In the genomic region with DNA sequence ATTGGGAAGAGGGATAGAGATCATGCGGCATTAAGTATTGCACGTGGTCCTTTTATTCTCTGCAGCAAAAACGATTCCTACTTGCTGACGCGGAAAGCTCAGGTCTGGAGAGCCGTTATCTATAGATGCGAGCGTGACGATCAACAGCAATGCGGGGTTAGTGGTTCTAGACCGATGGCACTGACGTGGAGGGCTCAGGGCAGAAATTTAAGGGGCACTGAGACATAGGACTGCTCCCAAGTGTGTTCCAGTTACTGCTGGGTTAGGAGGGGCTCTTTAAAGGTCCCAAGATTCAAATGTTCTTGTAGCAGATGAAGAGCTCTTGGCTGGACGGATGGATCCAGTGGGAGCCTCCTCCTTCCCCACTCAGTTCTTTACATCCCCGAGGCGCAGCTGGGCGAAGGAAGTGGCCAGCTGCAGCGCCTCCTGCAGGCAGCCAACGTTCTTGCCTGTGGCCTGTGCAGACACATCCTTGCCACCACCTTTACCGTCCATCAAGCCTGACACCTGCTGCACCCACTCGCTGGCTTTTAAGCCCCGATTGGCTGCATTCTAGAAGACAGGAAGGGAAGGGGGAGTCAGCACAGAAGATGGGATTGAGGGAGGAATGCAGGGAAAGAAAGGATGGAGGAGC, we compare ENCODE assay signal across 8 cellular contexts. TPM values are rescaled to one million over a fixed set of nuclear protein-coding genes. Genes with fewer than 3 reads are reported as not detected.
DNase-seq lines count a peak whose midpoint lies in the region; ATAC-seq, FAIRE-seq and TF ChIP-seq lines count a peak whose summit lies in the region.

No MANE protein-coding gene starts in this region.

- H3K4me1 ChIP-seq in left ventricle myocardium inferior (peaks cover 28% of the 10 kb centered on the region), RWPE2 (ENCODE audit: insufficient read depth, poor library complexity, severe bottlenecking) (peaks cover 7% of the 10 kb centered on the region), endothelial cell of umbilical vein (ENCODE audit: control insufficient read depth, extremely low read depth, insufficient read depth, low read length) (peaks cover 3% of the 10 kb centered on the region), stomach (peaks cover 14 to 40% (median 20%) of the 10 kb centered on the region in 4 donors)

- TF ChIP-seq CTCF in left ventricle myocardium inferior (IDR thresholded peaks at IDR 0.05; ENCODE audit: borderline replicate concordance) (no peak), RWPE2 (IDR thresholded peaks at IDR 0.05; ENCODE audit: poor library complexity, severe bottlenecking) (peak; percentile 5), endothelial cell of umbilical vein (IDR thresholded peaks at IDR 0.05; ENCODE audit: extremely low read depth in 1 of 2, insufficient read depth in 1 of 2, low read depth in 1 of 2, low read length in 2 of 2) (peak; percentile 40 to 63), stomach (IDR thresholded peaks at IDR 0.05) (no peak)

- H3K4me3 ChIP-seq in left ventricle myocardium inferior, result no peak overlapping the region
- H3K4me3 ChIP-seq in RWPE2 (ENCODE audit: severe bottlenecking), result no peak overlapping the region
- H3K4me3 ChIP-seq in endothelial cell of umbilical vein (replicated peaks in 1 of 3; ENCODE audit: insufficient read depth in 1 of 3, low read depth in 1 of 3, low read length in 3 of 3), result no peak overlapping the region
- no peak overlapping the region for H3K4me3 ChIP-seq in stomach

- H3K79me2 ChIP-seq in endothelial cell of umbilical vein (ENCODE audit: control insufficient read depth, insufficient read depth, low read length), result peaks cover 26% of the 10 kb centered on the region

- intact Hi-C loops in left ventricle myocardium inferior (cut with micrococcal nuclease), result no loop called here
- intact Hi-C loops in Right ventricle myocardium superior (cut with DNase I), result no loop called here
- intact Hi-C loops in endothelial cell of umbilical vein (cut with micrococcal nuclease), result loop anchor here (1.0 kb wide), 2 partner anchors 87 to 273 kb away; no protein-coding TSS in a partner anchor
- intact Hi-C loops in stomach (cut with DNase I; ENCODE audit: low total_unique reads), result loop anchor here (10.0 kb wide), 1 partner anchor 98 kb away; no protein-coding TSS in a partner anchor

- WGBS in stomach, 5 donors, result 81 to 91% (median 90%) methylated on average over 21 of the region's 21 CpGs

- H3K9ac ChIP-seq in endothelial cell of umbilical vein (replicated peaks; ENCODE audit: extremely low read depth, insufficient read depth, low read length), result no peak overlapping the region

- H4K20me1 ChIP-seq in endothelial cell of umbilical vein (replicated peaks; ENCODE audit: control insufficient read depth, extremely low read depth, insufficient read depth, low read length), result no peaks in the 10 kb centered on the region

- CTCF ChIA-PET in endothelial cell of umbilical vein (lab: Charles Lee), result interaction anchor here (1.0 to 1.9 kb wide), 7 partner anchors 11 to 93 kb away, joined by 3 to 12 read pairs (median 6); partner anchors contain the start of gene AARS1

- dilution Hi-C loops in endothelial cell of umbilical vein (cut with MboI; ENCODE audit: extremely low pct_ligation_motif_present, low sequenced_read_pairs), result no loop called here

- H3K27me3 ChIP-seq in left ventricle myocardium inferior (ENCODE audit: low read depth), result no peaks in the 10 kb centered on the region
- no peaks in the 10 kb centered on the region for H3K27me3 ChIP-seq in RWPE2 (ENCODE audit: insufficient read depth, poor library complexity, severe bottlenecking)
- H3K27me3 ChIP-seq in endothelial cell of umbilical vein (ENCODE audit: control insufficient read depth in 2 of 2, insufficient read depth in 2 of 2, low read length in 2 of 2), result no peaks in the 10 kb centered on the region
- no peaks in the 10 kb centered on the region for H3K27me3 ChIP-seq in stomach

- no peak overlapping the region for H2AFZ ChIP-seq in endothelial cell of umbilical vein (ENCODE audit: low read depth, low read length)

- H3K36me3 ChIP-seq in left ventricle myocardium inferior (peaks cover 64% of the 10 kb centered on the region), RWPE2 (ENCODE audit: low read depth) (peaks cover 65% of the 10 kb centered on the region), endothelial cell of umbilical vein (ENCODE audit: control insufficient read depth in 2 of 2, extremely low read depth in 1 of 2, insufficient read depth in 2 of 2, low read length in 2 of 2) (peaks cover 10 to 40% of the 10 kb centered on the region in 2 experiments), stomach (peaks cover 48 to 64% (median 55%) of the 10 kb centered on the region in 4 donors)

- H3K9me3 ChIP-seq in left ventricle myocardium inferior (replicated peaks) (no peaks in the 10 kb centered on the region), RWPE2 (ENCODE audit: severe bottlenecking) (no peaks in the 10 kb centered on the region), endothelial cell of umbilical vein (replicated peaks; ENCODE audit: control insufficient read depth, insufficient read depth, low read length) (no peaks in the 10 kb centered on the region), stomach (no peaks in the 10 kb centered on the region)

- no peak for FAIRE-seq in endothelial cell of umbilical vein (lab: Jason Lieb, UNC)

- no TSS peak for BruUV-seq in endothelial cell of umbilical vein (replicated peaks; lab: Mats Ljungman, UMichigan)

- DNase-seq in left ventricle myocardium inferior (no peak), Right ventricle myocardium superior (no peak), RWPE2 (ENCODE audit: low spot score) (no peak), endothelial cell of umbilical vein (ENCODE audit: low read depth, low spot score) (no peak), stomach (no peak), EL (no peak), globus pallidus (ENCODE audit: low spot score) (no peak), NOMO-1 treated with dmso at 0.1 percent for 144 hours (lab: John Stamatoyannopoulos, UW; ENCODE audit: unreplicated experiment) (no peak)

- TF ChIP-seq POLR2A in endothelial cell of umbilical vein (IDR thresholded peaks at IDR 0.05; ENCODE audit: low read depth, low read length) (no peak), stomach (IDR thresholded peaks at IDR 0.05) (no peak)

- H3K27ac ChIP-seq in left ventricle myocardium inferior (replicated peaks) (peak overlapping the region; percentile 92), RWPE2 (ENCODE audit: poor library complexity, severe bottlenecking) (peak overlapping the region; percentile 72), endothelial cell of umbilical vein (ENCODE audit: insufficient read depth, low read depth, low read length) (no peak overlapping the region), stomach (peak overlapping the region in 3 of 5 donors; percentile 85 to 95 (median 89))

- no peaks in the 10 kb centered on the region for H3K9me1 ChIP-seq in endothelial cell of umbilical vein (replicated peaks; ENCODE audit: control insufficient read depth, extremely low read depth, insufficient read depth, low read length)

- ATAC-seq in Right ventricle myocardium superior (ENCODE audit: poor library complexity) (no peak), RWPE2 (ENCODE audit: low read depth) (no peak)

- POLR2A ChIA-PET in endothelial cell of umbilical vein (lab: Charles Lee), result no interaction called here

- TF ChIP-seq EP300 in stomach (IDR thresholded peaks at IDR 0.05), result no peak

- no peak overlapping the region for H3K4me2 ChIP-seq in endothelial cell of umbilical vein (ENCODE audit: insufficient read depth, low read length)

TF ChIP-seq in endothelial cell of umbilical vein, 7 proteins besides CTCF, POLR2A, EP300 and RAD21 (continues in another document):
- TF ChIP-seq EZH2 (IDR thresholded peaks at IDR 0.05; ENCODE audit: borderline replicate concordance, low read depth, low read length, severe bottlenecking) (no peak), MYC (IDR thresholded peaks at IDR 0.05; ENCODE audit: low read depth, low read length) (no peak)

RNA-seq across cellular contexts. Expression of gene EXOSC6, which starts 0.7 kb away (rescaled TPM):
- total RNA-seq in left ventricle myocardium inferior (11.3 TPM), Right ventricle myocardium superior (10.7 TPM), endothelial cell of umbilical vein (29.2 and 30.6 TPM in 2 replicates), stomach (10 to 100 TPM; 20.1 to 45.2 (median 30.3) TPM)
- polyA plus RNA-seq in endothelial cell of umbilical vein (11.6 and 12.6 TPM in 2 replicates), stomach (1 to 10 TPM; 7.0 to 8.8 (median 7.2) TPM)
- polyA plus RNA-seq in endothelial cell of umbilical vein (2011; cell fraction: cytosol; rRNA removed), result 10.8 and 10.9 TPM in 2 replicates
- 8.4 and 10.0 TPM in 2 replicates for polyA plus RNA-seq in endothelial cell of umbilical vein (2011; cell fraction: nucleus; rRNA removed)
- 6.7 and 7.4 TPM in 2 replicates for polyA plus RNA-seq in endothelial cell of umbilical vein (2012)
- polyA minus RNA-seq in endothelial cell of umbilical vein, result 10.3 and 12.3 TPM in 2 replicates
- 16.2 TPM for polyA minus RNA-seq in endothelial cell of umbilical vein (2011; cell fraction: cytosol; rRNA and poly(A)+ RNA removed)
- polyA minus RNA-seq in endothelial cell of umbilical vein (2011; cell fraction: nucleus; rRNA and poly(A)+ RNA removed), result 8.8 and 11.3 TPM in 2 replicates

RNA-seq across cellular contexts. Expression of gene AARS1, which starts 36.8 kb away (rescaled TPM):
- total RNA-seq in left ventricle myocardium inferior (61.0 TPM), Right ventricle myocardium superior (59.7 TPM), endothelial cell of umbilical vein (109 and 110 TPM in 2 replicates), stomach (100 to 1,000 TPM in 1 of 5 donors, 10 to 100 TPM in 4; 49.2 to 143 (median 61.9) TPM)
- polyA plus RNA-seq in endothelial cell of umbilical vein (58.9 and 71.3 TPM in 2 replicates), stomach (10 to 100 TPM; 26.7 to 35.7 (median 34.6) TPM)
- polyA plus RNA-seq in endothelial cell of umbilical vein (2011; cell fraction: cytosol; rRNA removed), result 82.0 and 84.3 TPM in 2 replicates
- 115 and 118 TPM in 2 replicates for polyA plus RNA-seq in endothelial cell of umbilical vein (2011; cell fraction: nucleus; rRNA removed)
- 99.2 and 104 TPM in 2 replicates for polyA plus RNA-seq in endothelial cell of umbilical vein (2012)
- polyA minus RNA-seq in endothelial cell of umbilical vein, result 116 and 125 TPM in 2 replicates
- 144 TPM for polyA minus RNA-seq in endothelial cell of umbilical vein (2011; cell fraction: cytosol; rRNA and poly(A)+ RNA removed)
- 42.4 and 56.3 TPM in 2 replicates for polyA minus RNA-seq in endothelial cell of umbilical vein (2011; cell fraction: nucleus; rRNA and poly(A)+ RNA removed)

RNA-seq across cellular contexts. Expression of gene DDX19B, which starts 46.5 kb away (rescaled TPM):
- total RNA-seq in left ventricle myocardium inferior (13.7 TPM), Right ventricle myocardium superior (13.9 TPM), endothelial cell of umbilical vein (33.6 and 34.3 TPM in 2 replicates), stomach (10 to 100 TPM in 4 of 5 donors, 1 to 10 TPM in 1; 9.8 to 34.3 (median 25.7) TPM)
- polyA plus RNA-seq in endothelial cell of umbilical vein (23.8 and 28.1 TPM in 2 replicates), stomach (10 to 100 TPM; 16.8 to 28.7 (median 20.4) TPM)
- polyA plus RNA-seq in endothelial cell of umbilical vein (2011; cell fraction: cytosol; rRNA removed), result 34.8 and 35.9 TPM in 2 replicates
- polyA plus RNA-seq in endothelial cell of umbilical vein (2011; cell fraction: nucleus; rRNA removed), result 57.9 and 59.1 TPM in 2 replicates
- 34.0 and 36.3 TPM in 2 replicates for polyA plus RNA-seq in endothelial cell of umbilical vein (2012)
- 14.3 and 17.4 TPM in 2 replicates for polyA minus RNA-seq in endothelial cell of umbilical vein
- 8.5 TPM for polyA minus RNA-seq in endothelial cell of umbilical vein (2011; cell fraction: cytosol; rRNA and poly(A)+ RNA removed)
- polyA minus RNA-seq in endothelial cell of umbilical vein (2011; cell fraction: nucleus; rRNA and poly(A)+ RNA removed), result 14.2 and 14.9 TPM in 2 replicates

Comparison
In these comparisons a context has a peak if more than half of its experiments do, and no peak if none do; other contexts are left out.
1. CTCF ChIP-seq: peak in RWPE2 (single experiment) and endothelial cell of umbilical vein (2 of 2); none in left ventricle myocardium inferior (single experiment) and stomach (0 of 7).
2. intact Hi-C loops: an anchor here in endothelial cell of umbilical vein (1.0 kb wide) and stomach (10.0 kb wide); none called in left ventricle myocardium inferior and Right ventricle myocardium superior.